ENCODE assay signal across 8 cellular contexts in genomic region chr7:2242541-2243482, GRCh38. TPM values are rescaled to one million over a fixed set of nuclear protein-coding genes. Genes with fewer than 3 reads are reported as not detected.
DNase-seq lines count a peak whose midpoint lies in the region; ATAC-seq and TF ChIP-seq lines count a peak whose summit lies in the region.

No MANE protein-coding gene starts in this region.

- TF ChIP-seq CTCF in left ventricle myocardium inferior (IDR thresholded peaks at IDR 0.05; ENCODE audit: borderline replicate concordance) (no peak), fibroblast of the aortic adventitia (IDR thresholded peaks at IDR 0.05; ENCODE audit: insufficient read depth, low read length) (peak; percentile 31), retinal pigment epithelial cell (conservative IDR thresholded peaks at IDR 0.05; ENCODE audit: low read depth, low read length) (peak; percentile 4)

- H3K4me3 ChIP-seq in left ventricle myocardium inferior: peak overlapping the region; percentile 100
- H3K4me3 ChIP-seq in fibroblast of the aortic adventitia (ENCODE audit: low read depth, low read length): peak overlapping the region; percentile 93
- peak overlapping the region; percentile 86 for H3K4me3 ChIP-seq in retinal pigment epithelial cell (ENCODE audit: low read length)

- intact Hi-C loops in left ventricle myocardium inferior (cut with micrococcal nuclease) (no loop called here), Right ventricle myocardium inferior (cut with DNase I) (no loop called here)

- H3K4me1 ChIP-seq in left ventricle myocardium inferior: peaks cover 26% of the 10 kb centered on the region

- DNase-seq in left ventricle myocardium inferior: no peak
- no peak for DNase-seq in Right ventricle myocardium inferior (ENCODE audit: missing footprints)
- peak; percentile 5 to 35 for DNase-seq in Kasumi-1 (lab: John Stamatoyannopoulos, UW)
- peak; percentile 37 to 48 for DNase-seq in activated CD4-positive, alpha-beta T cell treated with anti-CD3 and anti-CD28 coated beads, Interleukin-2, amount 50 U/mL, for 48 hours
- peak; percentile 10 for DNase-seq in fibroblast of the aortic adventitia (ENCODE audit: low read depth)
- DNase-seq in retinal pigment epithelial cell (ENCODE audit: low read depth): no peak
- DNase-seq in iPS-NIHi7 (ENCODE audit: extremely low spot score): no peak

- H3K27me3 ChIP-seq in left ventricle myocardium inferior (ENCODE audit: low read depth): no peaks in the 10 kb centered on the region

- ATAC-seq in Right ventricle myocardium inferior: no peak
- no peak for ATAC-seq in HG02981 (IDR thresholded peaks at IDR 0.05; ENCODE audit: unreplicated experiment)

- H3K9me3 ChIP-seq in left ventricle myocardium inferior (replicated peaks): no peaks in the 10 kb centered on the region

- peak overlapping the region; percentile 83 for H3K27ac ChIP-seq in left ventricle myocardium inferior (replicated peaks)

- peaks cover 17% of the 10 kb centered on the region for H3K36me3 ChIP-seq in left ventricle myocardium inferior

RNA-seq across cellular contexts. Expression of gene NUDT1, which starts 0.8 kb away (rescaled TPM):
- total RNA-seq in left ventricle myocardium inferior (12.5 TPM), Right ventricle myocardium inferior (13.6 TPM), fibroblast of the aortic adventitia (ENCODE audit: low replicate concordance) (8.3 and 16.3 TPM in 2 replicates)

RNA-seq across cellular contexts. Expression of gene MRM2, which starts 0.8 kb away (rescaled TPM):
- total RNA-seq in left ventricle myocardium inferior (19.9 TPM), Right ventricle myocardium inferior (20.7 TPM), fibroblast of the aortic adventitia (ENCODE audit: low replicate concordance) (17.7 and 20.7 TPM in 2 replicates)

RNA-seq across cellular contexts. Expression of gene MAD1L1, which starts 10.1 kb away (rescaled TPM):
- total RNA-seq in left ventricle myocardium inferior: 16.2 TPM
- total RNA-seq in Right ventricle myocardium inferior: 19.1 TPM
- total RNA-seq in fibroblast of the aortic adventitia (ENCODE audit: low replicate concordance): 22.9 and 133 TPM in 2 replicates

Comparison
In these comparisons a context has a peak if more than half of its experiments do, and no peak if none do; other contexts are left out.
1. DNase-seq: peak in Kasumi-1 (2 of 2), activated CD4-positive, alpha-beta T cell treated with anti-CD3 and anti-CD28 coated beads, Interleukin-2, amount 50 U/mL, for 48 hours (2 of 2) and fibroblast of the aortic adventitia (single experiment); none in left ventricle myocardium inferior (single experiment), Right ventricle myocardium inferior (single experiment), retinal pigment epithelial cell (single experiment) and iPS-NIHi7 (single experiment).
2. Peak in every context shown above with its lines, with median percentiles within 50 percentile points of each other: H3K4me3 ChIP-seq.